14 cellular contexts compared by ENCODE assay signal in genomic region chr17:75411328-75412067, GRCh38. TPM values are rescaled to one million over a fixed set of nuclear protein-coding genes. Genes with fewer than 3 reads are reported as not detected.
DNase-seq lines count a peak whose midpoint lies in the region; ATAC-seq and TF ChIP-seq lines count a peak whose summit lies in the region.
"Had no signal": no experiment of that assay in that cellular context is flagged by ENCODE, and none has a peak within 500 bp of the region (broad histone marks: within the 10 kb centered on the region; RNA-seq: fewer than 3 reads in every experiment).

No MANE protein-coding gene starts in this region.

- H3K9me3 ChIP-seq in GM23248 (ENCODE audit: low read depth) (no peaks in the 10 kb centered on the region), neutrophil (no peaks in the 10 kb centered on the region)
- H3K9me3 ChIP-seq: colonic mucosa, right atrium auricular region, suprapubic skin had no signal

- H3K36me3 ChIP-seq in GM23248 (ENCODE audit: low read depth): no peaks in the 10 kb centered on the region
- H3K36me3 ChIP-seq in neutrophil: no peaks in the 10 kb centered on the region
- H3K36me3 ChIP-seq: colonic mucosa, right atrium auricular region, suprapubic skin had no signal

- no peaks in the 10 kb centered on the region for H3K9me2 ChIP-seq in GM23248 (ENCODE audit: insufficient read depth)

- peak overlapping the region; percentile 76; the same call in 1 of the 2 replicates for H2AFZ ChIP-seq in GM23248

- H3K27ac Mint-ChIP-seq in activated T-helper 2 cell treated with anti-CD3 and anti-CD28 coated beads, Interferon-gamma antibody, Interleukin-2, Interleukin-4, amounts not matched to agents 10 μg/mL and 5 μg/mL and 100 μg/mL, durations not matched to agents 14 hours and 24 hours and 36 hours: peak overlapping the region; percentile 20

- H3K27me3 Mint-ChIP-seq in activated T-helper 2 cell treated with anti-CD3 and anti-CD28 coated beads, Interferon-gamma antibody, Interleukin-2, Interleukin-4, amounts not matched to agents 10 μg/mL and 5 μg/mL and 100 μg/mL, durations not matched to agents 14 hours and 24 hours and 36 hours (ENCODE audit: low read depth): peaks cover 19% of the 10 kb centered on the region

- no peak for ATAC-seq in HG02840 (IDR thresholded peaks at IDR 0.05; ENCODE audit: low FRiP score, unreplicated experiment)
- no peak for ATAC-seq in GM19324 (IDR thresholded peaks at IDR 0.05; ENCODE audit: low FRiP score, unreplicated experiment)

- H3K79me2 ChIP-seq in GM23248 (ENCODE audit: insufficient read depth): no peaks in the 10 kb centered on the region

- no peaks in the 10 kb centered on the region for H3K36me3 Mint-ChIP-seq in activated T-helper 2 cell treated with anti-CD3 and anti-CD28 coated beads, Interferon-gamma antibody, Interleukin-2, Interleukin-4, amounts not matched to agents 10 μg/mL and 5 μg/mL and 100 μg/mL, durations not matched to agents 14 hours and 24 hours and 36 hours (ENCODE audit: low read depth)
- H3K36me3 Mint-ChIP-seq: CD14-positive monocyte had no signal

- TF ChIP-seq CTCF in NB4 (IDR thresholded peaks at IDR 0.05; ENCODE audit: low read depth, low read length): no peak
- no peak for TF ChIP-seq CTCF in neutrophil (IDR thresholded peaks at IDR 0.05)

- H3K4me3 ChIP-seq in GM23248 (no peak overlapping the region), NB4 (ENCODE audit: low read depth, low read length) (no peak overlapping the region), neutrophil (ENCODE audit: low read depth in 1 of 2, low read length in 1 of 2) (no peak overlapping the region)
- H3K4me3 ChIP-seq: colonic mucosa, right atrium auricular region, suprapubic skin had no signal

- peaks cover 29% of the 10 kb centered on the region for H3K4me1 Mint-ChIP-seq in activated T-helper 2 cell treated with anti-CD3 and anti-CD28 coated beads, Interferon-gamma antibody, Interleukin-2, Interleukin-4, amounts not matched to agents 10 μg/mL and 5 μg/mL and 100 μg/mL, durations not matched to agents 14 hours and 24 hours and 36 hours (ENCODE audit: low read depth)

- no peak overlapping the region for H3K4me2 ChIP-seq in GM23248 (ENCODE audit: unreplicated experiment)

- no peaks in the 10 kb centered on the region for H4K20me1 ChIP-seq in GM23248 (ENCODE audit: insufficient read depth)

- H3K27ac ChIP-seq in GM23248 (no peak overlapping the region), neutrophil (peak overlapping the region; percentile 57)
- H3K27ac ChIP-seq: colonic mucosa, right atrium auricular region, suprapubic skin had no signal

- no peak overlapping the region for H3K9ac ChIP-seq in GM23248

- peak overlapping the region; percentile 53 for H3K4me3 Mint-ChIP-seq in activated T-helper 2 cell treated with anti-CD3 and anti-CD28 coated beads, Interferon-gamma antibody, Interleukin-2, Interleukin-4, amounts not matched to agents 10 μg/mL and 5 μg/mL and 100 μg/mL, durations not matched to agents 14 hours and 24 hours and 36 hours (ENCODE audit: low read depth)

- H3K4me1 ChIP-seq in GM23248 (ENCODE audit: insufficient read depth): peaks cover 3% of the 10 kb centered on the region; the same call in 1 of the 2 replicates
- H3K4me1 ChIP-seq in neutrophil (ENCODE audit: control insufficient read depth in 1 of 2, insufficient read depth in 1 of 2, low read depth in 1 of 2, low read length in 1 of 2): peaks cover 28 to 39% of the 10 kb centered on the region in 2 experiments
- H3K4me1 ChIP-seq: colonic mucosa had no signal

- H3F3A ChIP-seq in GM23248 (ENCODE audit: insufficient read depth): no peaks in the 10 kb centered on the region; the same call in 1 of the 2 replicates

- peaks cover 4% of the 10 kb centered on the region; the same call in 1 of the 2 replicates for H3K27me3 ChIP-seq in GM23248 (replicated peaks; ENCODE audit: insufficient read depth)
- H3K27me3 ChIP-seq in neutrophil: no peaks in the 10 kb centered on the region
- H3K27me3 ChIP-seq: colonic mucosa, right atrium auricular region had no signal

- intact Hi-C loops in activated T-helper 2 cell treated with anti-CD3 and anti-CD28 coated beads, Interferon-gamma antibody, Interleukin-2, Interleukin-4, amounts not matched to agents 10 μg/mL and 5 μg/mL and 100 μg/mL, durations not matched to agents 14 hours and 24 hours and 36 hours (cut with micrococcal nuclease): loop anchor here (1.0 kb wide), 3 partner anchors 88 to 297 kb away; partner anchors contain the start of gene MIF4GD

- in situ Hi-C loops in GM23248 (cut with MboI): no loop called here

- no peak for TF ChIP-seq POLR2A in NB4 (IDR thresholded peaks at IDR 0.05; ENCODE audit: extremely low read depth, insufficient read length)

- no peak for DNase-seq in GM23248
- peak; percentile 36 for DNase-seq in NB4 (ENCODE audit: low read depth)
- no peak for DNase-seq in activated T-helper 2 cell treated with anti-CD3 and anti-CD28 coated beads, Interferon-gamma antibody, Interleukin-2, Interleukin-4, amounts not matched to agents 10 μg/mL and 5 μg/mL and 100 μg/mL, durations not matched to agents 14 hours and 24 hours and 36 hours (ENCODE audit: low spot score)
- DNase-seq in islet precursor cell: no peak
- DNase-seq: colonic mucosa, DMS79, foreskin melanocyte, NCI-H82 had no signal

- WGBS in GM23248 (ENCODE audit: low coverage in 1 of 2, low lambda C conversion rate in 2 of 2, missing lambda C conversion rate in 2 of 2), 2 experiments: 66 to 85% methylated on average over 4 to 5 of the region's 5 CpGs

- no peaks in the 10 kb centered on the region for H3K9me3 Mint-ChIP-seq in activated T-helper 2 cell treated with anti-CD3 and anti-CD28 coated beads, Interferon-gamma antibody, Interleukin-2, Interleukin-4, amounts not matched to agents 10 μg/mL and 5 μg/mL and 100 μg/mL, durations not matched to agents 14 hours and 24 hours and 36 hours

RNA-seq across cellular contexts. Expression of gene GRB2, which starts 6.0 kb away (rescaled TPM):
- 65.0 and 103 TPM in 2 replicates for total RNA-seq in GM23248 (2014; rRNA removed; shearing (Covaris generic))
- polyA plus RNA-seq in GM23248 (2016; fragmentation: Nextera tagmentation; extraction: Ambion mirVana): 96.6 and 105 TPM in 2 replicates
- 176 and 188 TPM in 2 replicates for total RNA-seq in activated T-helper 2 cell treated with anti-CD3 and anti-CD28 coated beads, Interferon-gamma antibody, Interleukin-2, Interleukin-4, amounts not matched to agents 10 μg/mL and 5 μg/mL and 100 μg/mL, durations not matched to agents 14 hours and 24 hours and 36 hours

RNA-seq across cellular contexts. Expression of gene TMEM94, which starts 44.9 kb away (rescaled TPM):
- total RNA-seq in GM23248 (2014; rRNA removed; shearing (Covaris generic)): 24.5 and 54.0 TPM in 2 replicates
- 11.4 and 14.3 TPM in 2 replicates for polyA plus RNA-seq in GM23248 (2016; fragmentation: Nextera tagmentation; extraction: Ambion mirVana)
- total RNA-seq in activated T-helper 2 cell treated with anti-CD3 and anti-CD28 coated beads, Interferon-gamma antibody, Interleukin-2, Interleukin-4, amounts not matched to agents 10 μg/mL and 5 μg/mL and 100 μg/mL, durations not matched to agents 14 hours and 24 hours and 36 hours: 71.1 and 79.3 TPM in 2 replicates
